In the genomic region with DNA sequence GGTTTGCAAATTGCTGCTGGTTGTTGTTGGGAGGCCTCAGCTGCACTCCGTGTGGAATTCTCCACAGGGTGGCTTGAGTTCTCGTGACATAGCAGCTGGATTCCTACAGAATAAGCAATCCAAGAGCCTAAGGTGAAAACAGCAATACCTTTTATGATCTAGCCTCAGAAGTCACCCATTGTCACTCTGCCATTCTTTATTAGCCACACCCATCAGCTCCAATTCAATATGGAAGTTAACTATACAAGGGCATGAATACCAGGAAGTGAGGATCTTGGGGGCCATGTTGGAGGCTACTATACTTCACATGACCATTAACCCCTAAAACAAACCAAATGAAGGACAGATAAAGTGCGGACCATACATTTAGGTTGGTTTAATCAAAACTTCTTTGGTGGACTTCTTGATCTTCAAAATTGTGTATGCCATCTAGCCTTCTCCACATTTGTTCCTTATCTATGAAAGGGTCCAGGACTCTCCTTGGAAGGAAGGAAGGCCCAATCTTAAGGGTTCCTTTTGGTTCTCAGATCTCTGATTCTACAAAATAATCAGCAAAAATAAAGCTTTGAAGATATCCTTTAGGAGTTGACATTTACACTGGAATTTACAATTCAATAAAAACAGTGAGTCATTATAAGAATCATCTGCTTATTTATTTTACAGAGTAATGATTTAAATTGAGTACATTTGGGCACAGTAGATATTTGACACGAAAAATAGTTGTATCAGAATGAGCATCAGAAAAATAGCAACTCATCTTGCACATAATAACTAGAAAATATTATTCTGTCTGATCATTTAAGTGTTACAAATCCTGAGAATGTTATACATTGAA, we compare ENCODE assay signal across 12 cellular contexts. TPM values are rescaled to one million over a fixed set of nuclear protein-coding genes. Genes with fewer than 3 reads are reported as not detected.
A peak's percentile ranks its signal among the peaks of the same experiment; 100 is the strongest.
DNase-seq lines count a peak whose midpoint lies in the region; ATAC-seq, FAIRE-seq and TF ChIP-seq lines count a peak whose summit lies in the region.
"Had no signal": no experiment of that assay in that cellular context is flagged by ENCODE, and none has a peak within 500 bp of the region (broad histone marks: within the 10 kb centered on the region; RNA-seq: fewer than 3 reads in every experiment).

No MANE protein-coding gene starts in this region.

- H3K9me3 Mint-ChIP-seq in activated CD4-positive, alpha-beta memory T cell treated with anti-CD3 and anti-CD28 coated beads, Interleukin-2, amount 10 ng/mL, durations not matched to agents 7 days and 5 days, result no peaks in the 10 kb centered on the region

- H3K4me1 Mint-ChIP-seq in activated CD4-positive, alpha-beta memory T cell treated with anti-CD3 and anti-CD28 coated beads, Interleukin-2, amount 10 ng/mL, durations not matched to agents 7 days and 5 days, result peaks cover 20% of the 10 kb centered on the region

- H3K27me3 ChIP-seq in PC-3 (ENCODE audit: low read length), result no peaks in the 10 kb centered on the region
- no peaks in the 10 kb centered on the region for H3K27me3 ChIP-seq in osteoblast (ENCODE audit: insufficient read depth, low read length)
- H3K27me3 ChIP-seq: BE2C had no signal

- TF ChIP-seq RAD21 in A549 (conservative IDR thresholded peaks at IDR 0.05 in 1 of 2, IDR thresholded peaks at IDR 0.05 in 1 of 2), result no peak

- TF ChIP-seq CTCF in A549 (IDR thresholded peaks at IDR 0.05) (no peak), PC-3 (conservative IDR thresholded peaks at IDR 0.05; ENCODE audit: low read depth, low read length) (no peak), osteoblast (IDR thresholded peaks at IDR 0.05; ENCODE audit: extremely low read depth, low read depth, low read length) (no peak)

- intact Hi-C loops in PC-3 (cut with micrococcal nuclease), result loop anchor here (2.0 kb wide), 1 partner anchor 21 kb away; the partner anchor contains the start of gene CIAO2A

- no peak for TF ChIP-seq EP300 in A549 (IDR thresholded peaks at IDR 0.05)

- H3F3A ChIP-seq in PC-3 (ENCODE audit: low read length, unreplicated experiment), result peaks cover 8% of the 10 kb centered on the region

- H3K9me3 ChIP-seq in A549 (no peaks in the 10 kb centered on the region), PC-3 (ENCODE audit: low read length) (no peaks in the 10 kb centered on the region), osteoblast (ENCODE audit: low read depth, low read length) (no peaks in the 10 kb centered on the region)
- H3K9me3 ChIP-seq: BE2C had no signal

- ATAC-seq in A549 (peak; percentile 16 to 65; a peak in 2 of 6 replicates), PC-3 (peak; percentile 31), HG02852 (IDR thresholded peaks at IDR 0.05; ENCODE audit: unreplicated experiment) (no peak), GM21390 (IDR thresholded peaks at IDR 0.05; ENCODE audit: unreplicated experiment) (no peak)

- H3K79me2 ChIP-seq in PC-3 (ENCODE audit: low read length), result no peaks in the 10 kb centered on the region
- no peaks in the 10 kb centered on the region for H3K79me2 ChIP-seq in osteoblast (ENCODE audit: insufficient read depth, low read length)

- DNase-seq in A549 (ENCODE audit: low read depth in 1 of 2, low spot score in 1 of 2), result peak in 1 of 2 experiments; percentile 40
- peak; percentile 62 for DNase-seq in PC-3
- peak; percentile 15 for DNase-seq in dermis blood vessel endothelial cell
- DNase-seq in osteoblast (ENCODE audit: insufficient read length, low spot score, missing footprints), result no peak
- DNase-seq in activated CD4-positive, alpha-beta memory T cell treated with anti-CD3 and anti-CD28 coated beads, Interleukin-2, amount 10 ng/mL, durations not matched to agents 7 days and 5 days, result no peak
- no peak for DNase-seq in cortex of kidney (lab: John Stamatoyannopoulos, UW)
- DNase-seq: activated CD4-positive, alpha-beta T cell treated with anti-CD3 and anti-CD28 coated beads for 1 hour; activated effector memory CD4-positive, alpha-beta T cell treated with Interleukin-2 at 50 U/mL for 16 hours; BE2C; effector CD8-positive, alpha-beta T cell had no signal

- WGBS in A549 (ENCODE audit: missing lambda C conversion rate), result 84% methylated on average over 4 of the region's 4 CpGs

- CTCF ChIA-PET in A549 (lab: Yijun Ruan, JAX), result interaction anchor here (0.5 to 11.4 kb wide), 10 partner anchors 9 to 606 kb away, joined by 3 to 173 read pairs (median 6); partner anchors contain the start of genes CIAO2A and DAPK2
- CTCF ChIA-PET in PC-3 (lab: Charles Lee), result interaction anchor here (0.9 to 1.1 kb wide), 3 partner anchors 320 to 472 kb away, joined by 3 to 4 read pairs (median 3); no protein-coding TSS in a partner anchor
- CTCF ChIA-PET in activated CD4-positive, alpha-beta memory T cell treated with anti-CD3 and anti-CD28 coated beads, Interleukin-2, amount 10 ng/mL, durations not matched to agents 7 days and 5 days (lab: Charles Lee), result interaction anchor here (0.7 to 2.4 kb wide), 5 partner anchors 21 to 462 kb away, joined by 3 to 5 read pairs (median 3); partner anchors contain the start of genes CIAO2A and DAPK2

- no peak overlapping the region for H2AFZ ChIP-seq in PC-3 (ENCODE audit: low read length)
- peak overlapping the region; percentile 28 for H2AFZ ChIP-seq in osteoblast (ENCODE audit: low read length)

- no peak overlapping the region for H3K4me3 ChIP-seq in A549
- H3K4me3 ChIP-seq in PC-3 (ENCODE audit: low read length), result no peak overlapping the region
- no peak overlapping the region for H3K4me3 ChIP-seq in osteoblast (ENCODE audit: insufficient read depth, low read length)

- no peak overlapping the region for H3K27ac Mint-ChIP-seq in activated CD4-positive, alpha-beta memory T cell treated with anti-CD3 and anti-CD28 coated beads, Interleukin-2, amount 10 ng/mL, durations not matched to agents 7 days and 5 days

- BruUV-seq in PC-3 (replicated peaks; lab: Mats Ljungman, UMichigan), result no TSS peak

- peak; percentile 90 for FAIRE-seq in A549 (lab: Jason Lieb, UNC)

- POLR2A ChIA-PET in A549 (lab: Yijun Ruan, JAX) (interaction anchor here (2.3 kb wide), 1 partner anchor 21 kb away, joined by 14 read pairs; the partner anchor contains the start of gene CIAO2A), PC-3 (lab: Charles Lee; ENCODE audit: unreplicated experiment) (interaction anchor here (0.6 kb wide), 2 partner anchors 253 to 576 kb away, joined by 3 to 5 read pairs; no protein-coding TSS in a partner anchor)
- POLR2A ChIA-PET in activated CD4-positive, alpha-beta memory T cell treated with anti-CD3 and anti-CD28 coated beads, Interleukin-2, amount 10 ng/mL, durations not matched to agents 7 days and 5 days (lab: Charles Lee), result interaction anchor here (1.1 to 1.4 kb wide), 2 partner anchors 17 to 320 kb away, joined by 3 to 5 read pairs; no protein-coding TSS in a partner anchor

- H3K4me2 ChIP-seq in A549, result peak overlapping the region; percentile 47
- peak overlapping the region; percentile 61 for H3K4me2 ChIP-seq in PC-3 (ENCODE audit: low read length)
- H3K4me2 ChIP-seq in osteoblast (ENCODE audit: insufficient read depth, low read length), result peak overlapping the region; percentile 37

- H3K4me1 ChIP-seq in A549, result peaks cover 36% of the 10 kb centered on the region
- H3K4me1 ChIP-seq in PC-3 (ENCODE audit: insufficient read depth, low read length), result peaks cover 41% of the 10 kb centered on the region
- peaks cover 32% of the 10 kb centered on the region for H3K4me1 ChIP-seq in osteoblast (ENCODE audit: insufficient read depth, low read length)

- no peaks in the 10 kb centered on the region for H3K27me3 Mint-ChIP-seq in activated CD4-positive, alpha-beta memory T cell treated with anti-CD3 and anti-CD28 coated beads, Interleukin-2, amount 10 ng/mL, durations not matched to agents 7 days and 5 days

- H3K27ac ChIP-seq in A549 (peak overlapping the region; percentile 42 to 67), PC-3 (ENCODE audit: low read length) (peak overlapping the region; percentile 78), osteoblast (ENCODE audit: low read depth, low read length) (peak overlapping the region; percentile 67)

- no peaks in the 10 kb centered on the region for H3K9me2 ChIP-seq in PC-3 (replicated peaks; ENCODE audit: low read length)

- H4K20me1 ChIP-seq in PC-3 (ENCODE audit: low read length) (no peaks in the 10 kb centered on the region), osteoblast (ENCODE audit: insufficient read depth, low read length) (no peaks in the 10 kb centered on the region)

- H3K9ac ChIP-seq in PC-3 (ENCODE audit: low read length), result peak overlapping the region; percentile 33

- H3K36me3 Mint-ChIP-seq in activated CD4-positive, alpha-beta memory T cell treated with anti-CD3 and anti-CD28 coated beads, Interleukin-2, amount 10 ng/mL, durations not matched to agents 7 days and 5 days (ENCODE audit: low read depth), result peaks cover 30% of the 10 kb centered on the region

- H3K36me3 ChIP-seq in PC-3 (ENCODE audit: low read depth, low read length) (no peaks in the 10 kb centered on the region), osteoblast (ENCODE audit: insufficient read depth, low read length) (peaks cover 8% of the 10 kb centered on the region)

- no peak overlapping the region for H3K4me3 Mint-ChIP-seq in activated CD4-positive, alpha-beta memory T cell treated with anti-CD3 and anti-CD28 coated beads, Interleukin-2, amount 10 ng/mL, durations not matched to agents 7 days and 5 days

- no peak for TF ChIP-seq POLR2A in A549 (IDR thresholded peaks at IDR 0.05; ENCODE audit: low read length)

RNA-seq across cellular contexts. Expression of gene CIAO2A, which starts 21.5 kb away (rescaled TPM):
- polyA plus RNA-seq in A549 (2011; rRNA removed) (149 and 231 TPM in 2 replicates), A549 (2017; fragmentation: RNase III; extraction: RNeasy Plus Mini Kit Qiagen cat#74134 plus additional on column Dnase treatment) (140 to 156 TPM (median 141 TPM) in 3 replicates)
- 76.0 and 89.9 TPM in 2 replicates for polyA plus RNA-seq in A549 (2012; cell fraction: cytosol; rRNA removed)
- polyA plus RNA-seq in A549 (2012; cell fraction: nucleus; rRNA removed), result 16.9 and 42.0 TPM in 2 replicates
- 9.0 and 9.5 TPM in 2 replicates for polyA minus RNA-seq in A549 (2011; rRNA and poly(A)+ RNA removed)
- total RNA-seq in PC-3 (2014; rRNA removed) (83.7 and 92.4 TPM in 2 replicates), dermis blood vessel endothelial cell (38.9 and 46.6 TPM in 2 replicates), osteoblast (45.2 and 51.0 TPM in 2 replicates)
- total RNA-seq in activated CD4-positive, alpha-beta memory T cell treated with anti-CD3 and anti-CD28 coated beads, Interleukin-2, amount 10 ng/mL, durations not matched to agents 7 days and 5 days, result 10 to 100 TPM; 74.4 to 85.0 TPM

RNA-seq across cellular contexts. Expression of gene SNX1, which starts 23.6 kb away (rescaled TPM):
- polyA plus RNA-seq in A549 (2011; rRNA removed) (89.4 and 95.7 TPM in 2 replicates), A549 (2017; fragmentation: RNase III; extraction: RNeasy Plus Mini Kit Qiagen cat#74134 plus additional on column Dnase treatment) (81.8 to 87.3 TPM (median 86.7 TPM) in 3 replicates)
- polyA plus RNA-seq in A549 (2012; cell fraction: cytosol; rRNA removed), result 79.2 and 87.7 TPM in 2 replicates
- polyA plus RNA-seq in A549 (2012; cell fraction: nucleus; rRNA removed), result 104 and 125 TPM in 2 replicates
- 64.9 and 79.0 TPM in 2 replicates for polyA minus RNA-seq in A549 (2011; rRNA and poly(A)+ RNA removed)
- total RNA-seq in PC-3 (2014; rRNA removed) (24.3 and 62.3 TPM in 2 replicates), dermis blood vessel endothelial cell (52.4 and 56.2 TPM in 2 replicates), osteoblast (51.0 and 51.9 TPM in 2 replicates)
- total RNA-seq in activated CD4-positive, alpha-beta memory T cell treated with anti-CD3 and anti-CD28 coated beads, Interleukin-2, amount 10 ng/mL, durations not matched to agents 7 days and 5 days, result 100 to 1,000 TPM; 115 to 129 TPM

RNA-seq across cellular contexts. Expression of gene DAPK2, which starts 25.9 kb away (rescaled TPM):
- polyA plus RNA-seq in A549 (2011; rRNA removed), result 4.2 and 4.8 TPM in 2 replicates
- polyA plus RNA-seq in A549 (2012; cell fraction: cytosol; rRNA removed), result 4.5 and 5.5 TPM in 2 replicates
- 7.6 and 9.2 TPM in 2 replicates for polyA plus RNA-seq in A549 (2012; cell fraction: nucleus; rRNA removed)
- polyA plus RNA-seq in A549 (2017; fragmentation: RNase III; extraction: RNeasy Plus Mini Kit Qiagen cat#74134 plus additional on column Dnase treatment), result 3.1 to 4.3 TPM (median 3.4 TPM) in 3 replicates
- 3.4 and 4.8 TPM in 2 replicates for polyA minus RNA-seq in A549 (2011; rRNA and poly(A)+ RNA removed)
- 1.4 and 5.2 TPM in 2 replicates for total RNA-seq in PC-3 (2014; rRNA removed)
- 6.5 and 21.1 TPM in 2 replicates for total RNA-seq in dermis blood vessel endothelial cell
- total RNA-seq in osteoblast, result 23.5 and 31.8 TPM in 2 replicates
- 1 to 10 TPM; 3.2 to 3.7 TPM for total RNA-seq in activated CD4-positive, alpha-beta memory T cell treated with anti-CD3 and anti-CD28 coated beads, Interleukin-2, amount 10 ng/mL, durations not matched to agents 7 days and 5 days

Comparison
In these comparisons a context has a peak if more than half of its experiments do, and no peak if none do; other contexts are left out.
1. ATAC-seq: peak in A549 (2 of 2) and PC-3 (single experiment); none in HG02852 (single experiment) and GM21390 (single experiment).
2. DNase-seq: peak in PC-3 (single experiment) and dermis blood vessel endothelial cell (single experiment); none in osteoblast (single experiment), activated CD4-positive, alpha-beta memory T cell treated with anti-CD3 and anti-CD28 coated beads, Interleukin-2, amount 10 ng/mL, durations not matched to agents 7 days and 5 days (single experiment) and cortex of kidney (single experiment).
3. Peak in every context shown above with its lines, with median percentiles within 50 percentile points of each other: H3K27ac ChIP-seq and H3K4me2 ChIP-seq.